In genomic region chr10:5404188-5405041, GRCh38 we compare ENCODE assay signal across 1 cellular context.
TF ChIP-seq lines count a peak whose summit lies in the region.

Gene TUBAL3, minus strand, starts transcription at chr10:5404828. Its CDS starts 36 bp downstream, at chr10:5404792.

TF ChIP-seq in K562, 482 proteins besides CTCF, POLR2A, EP300 and RAD21 (continued from another document and continues in another):
- TF ChIP-seq MLX (CRISPR knock-in tag; conservative IDR thresholded peaks at IDR 0.05) (no peak), CREB3 (tag; conservative IDR thresholded peaks at IDR 0.05; ENCODE audit: low read depth) (no peak), NR2F6 (CRISPR knock-in tag; IDR thresholded peaks at IDR 0.05) (no peak), ZEB2 (IDR thresholded peaks at IDR 0.05) (peak; percentile 57; the same call in 1 of the 2 replicates), TAL1 (IDR thresholded peaks at IDR 0.05) (no peak), MAZ (CRISPR knock-in tag; conservative IDR thresholded peaks at IDR 0.05 in 1 of 2, IDR thresholded peaks at IDR 0.05 in 1 of 2) (no peak), SP2 (IDR thresholded peaks at IDR 0.05; ENCODE audit: extremely low read depth, low read depth, low read length, poor library complexity, severe bottlenecking) (no peak), CEBPG (CRISPR knock-in tag; IDR thresholded peaks at IDR 0.05) (no peak), CEBPG (tag; conservative IDR thresholded peaks at IDR 0.05 in 1 of 2, IDR thresholded peaks at IDR 0.05 in 1 of 2) (no peak), NFATC3 (IDR thresholded peaks at IDR 0.05) (no peak), SETDB1 (IDR thresholded peaks at IDR 0.05; ENCODE audit: low read length) (no peak), PRDM10 (IDR thresholded peaks at IDR 0.05; ENCODE audit: partially characterized antibody) (no peak), ZNF830 (CRISPR knock-in tag; IDR thresholded peaks at IDR 0.05) (no peak), POLR3A (IDR thresholded peaks at IDR 0.05; ENCODE audit: borderline replicate concordance, extremely low read depth, insufficient read depth, insufficient read length) (no peak), YBX1 (IDR thresholded peaks at IDR 0.05) (no peak), HDAC1 (IDR thresholded peaks at IDR 0.05) (0 out of 4 replicates have a peak, but pooled peaks of 1 of the 2 experiments have one; percentile 20), TRIM25 (IDR thresholded peaks at IDR 0.05; ENCODE audit: borderline replicate concordance) (no peak), ZBTB1 (CRISPR knock-in tag; IDR thresholded peaks at IDR 0.05; ENCODE audit: borderline replicate concordance, low read depth) (no peak), CBFA2T3 (IDR thresholded peaks at IDR 0.05) (0 out of 2 replicates have a peak, but pooled peaks have one; percentile 16), CBFB (CRISPR knock-in tag; IDR thresholded peaks at IDR 0.05) (no peak), ATF6 (CRISPR knock-in tag; IDR thresholded peaks at IDR 0.05) (no peak), ZKSCAN3 (CRISPR knock-in tag; IDR thresholded peaks at IDR 0.05) (no peak), YY1 (IDR thresholded peaks at IDR 0.05; ENCODE audit: borderline replicate concordance in 1 of 3, control insufficient read depth in 1 of 3, extremely low read depth in 1 of 3, insufficient read depth in 3 of 3, insufficient read length in 1 of 3, insufficient replicate concordance in 2 of 3, low read depth in 1 of 3, low read length in 2 of 3) (peak in 1 of 3 experiments; percentile 16), TFAP4 (CRISPR knock-in tag; IDR thresholded peaks at IDR 0.05; ENCODE audit: borderline replicate concordance) (peak; percentile 78), SRSF3 (IDR thresholded peaks at IDR 0.05; ENCODE audit: insufficient read depth, low read length) (no peak), PCBP1 (IDR thresholded peaks at IDR 0.05; ENCODE audit: low read depth, low read length, poor library complexity, severe bottlenecking) (no peak), MEF2A (IDR thresholded peaks at IDR 0.05; ENCODE audit: control insufficient read depth, low read depth, low read length) (no peak), NCOA1 (IDR thresholded peaks at IDR 0.05; ENCODE audit: low read depth) (no peak), MCM7 (IDR thresholded peaks at IDR 0.05) (no peak), CBX1 (IDR thresholded peaks at IDR 0.05; ENCODE audit: low read depth) (peak; percentile 75; the same call in 1 of the 2 replicates), CREB1 (IDR thresholded peaks at IDR 0.05) (no peak), CREB1 (CRISPR knock-in tag; IDR thresholded peaks at IDR 0.05) (no peak), MNT (conservative IDR thresholded peaks at IDR 0.05) (peak; percentile 42 to 53; a peak in 1 of 4 replicates), GABPA (tag; conservative IDR thresholded peaks at IDR 0.05; ENCODE audit: low read depth) (peak; percentile 57), RBM14 (IDR thresholded peaks at IDR 0.05; ENCODE audit: borderline replicate concordance, insufficient read depth, low read depth, low read length) (no peak), EHMT2 (IDR thresholded peaks at IDR 0.05) (no peak), SAP30 (IDR thresholded peaks at IDR 0.05; ENCODE audit: borderline replicate concordance, insufficient read depth, low read depth, low read length, poor library complexity, severe bottlenecking) (no peak), TAF7 (tag; IDR thresholded peaks at IDR 0.05) (no peak), BCOR (IDR thresholded peaks at IDR 0.05) (no peak), KLF16 (IDR thresholded peaks at IDR 0.05) (no peak), PYGO2 (tag; IDR thresholded peaks at IDR 0.05) (no peak), ZNF41 (CRISPR knock-in tag; conservative IDR thresholded peaks at IDR 0.05) (no peak), ZSCAN32 (CRISPR knock-in tag; IDR thresholded peaks at IDR 0.05) (no peak), RBM39 (optimal IDR thresholded peaks at IDR 0.05; ENCODE audit: low read depth, low read length) (no peak), FOXJ2 (tag; IDR thresholded peaks at IDR 0.05) (no peak), ZNF3 (CRISPR knock-in tag; IDR thresholded peaks at IDR 0.05) (no peak), SAFB (IDR thresholded peaks at IDR 0.05; ENCODE audit: borderline replicate concordance, low read depth, low read length) (no peak), ARID2 (IDR thresholded peaks at IDR 0.05) (no peak), ELF2 (CRISPR knock-in tag; IDR thresholded peaks at IDR 0.05) (no peak), NUFIP1 (IDR thresholded peaks at IDR 0.05; ENCODE audit: partially characterized antibody) (no peak), BRD9 (IDR thresholded peaks at IDR 0.05; ENCODE audit: low read depth, partially characterized antibody) (no peak), ARID3A (IDR thresholded peaks at IDR 0.05; ENCODE audit: borderline replicate concordance, low read depth, low read length) (no peak), USF1 (CRISPR knock-in tag; IDR thresholded peaks at IDR 0.05) (no peak), FOXK1 (CRISPR knock-in tag; IDR thresholded peaks at IDR 0.05; ENCODE audit: borderline replicate concordance) (no peak), THAP12 (CRISPR knock-in tag; IDR thresholded peaks at IDR 0.05) (no peak), POLR2H (tag; IDR thresholded peaks at IDR 0.05; ENCODE audit: low read depth) (no peak)
